20 cellular contexts compared by ENCODE assay signal in the genomic region with DNA sequence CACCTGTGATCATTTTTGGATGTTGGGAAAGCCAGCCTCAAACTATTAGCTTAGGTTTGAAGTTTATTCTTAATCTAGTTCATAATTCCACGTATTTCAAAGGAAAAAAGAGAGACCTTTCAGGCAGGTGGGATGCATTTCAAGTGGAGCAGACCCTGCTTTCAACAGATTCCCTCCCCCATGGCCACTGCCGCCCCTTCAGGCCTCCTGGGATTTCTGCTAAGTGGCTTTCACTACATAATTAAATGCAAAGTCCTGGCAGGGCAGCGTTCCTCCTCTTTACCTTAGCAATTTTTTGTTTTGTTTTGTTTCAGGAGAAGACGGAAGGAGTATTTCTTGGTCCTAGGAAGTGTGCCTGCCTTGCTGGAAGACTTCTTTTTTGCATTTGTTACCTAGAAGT. TPM values are rescaled to one million over a fixed set of nuclear protein-coding genes. Genes with fewer than 3 reads are reported as not detected.
DNase-seq lines count a peak whose midpoint lies in the region; ATAC-seq, FAIRE-seq and TF ChIP-seq lines count a peak whose summit lies in the region.
"Had no signal": no experiment of that assay in that cellular context is flagged by ENCODE, and none has a peak within 500 bp of the region (broad histone marks: within the 10 kb centered on the region; RNA-seq: fewer than 3 reads in every experiment).

No MANE protein-coding gene starts in this region.

- TF ChIP-seq EP300 in HepG2 (IDR thresholded peaks at IDR 0.05; ENCODE audit: low read depth in 2 of 2, low read length in 2 of 2) (no peak), HepG2 (CRISPR knock-in tag; IDR thresholded peaks at IDR 0.05; ENCODE audit: borderline replicate concordance) (no peak)

- H3K9me3 ChIP-seq in liver (ENCODE audit: control insufficient read depth in 4 of 4, low read length in 3 of 4) (no peaks in the 10 kb centered on the region), HepG2 (ENCODE audit: low read length) (no peaks in the 10 kb centered on the region), prostate gland (no peaks in the 10 kb centered on the region), tibial artery (no peaks in the 10 kb centered on the region)

- H3K4me1 ChIP-seq in liver (ENCODE audit: control insufficient read depth in 4 of 4, insufficient read depth in 4 of 4, low read length in 3 of 4) = peaks cover 4 to 48% (median 36%) of the 10 kb centered on the region in 4 donors
- H3K4me1 ChIP-seq in HepG2 (ENCODE audit: insufficient read depth, low read length) = peaks cover 15% of the 10 kb centered on the region
- peaks cover 5% of the 10 kb centered on the region for H3K4me1 ChIP-seq in mesendoderm (ENCODE audit: control insufficient read depth, low read depth, low read length)
- no peaks in the 10 kb centered on the region for H3K4me1 ChIP-seq in prostate gland (replicated peaks)
- H3K4me1 ChIP-seq in tibial artery = no peaks in the 10 kb centered on the region

- POLR2A ChIA-PET in HepG2 (lab: Yijun Ruan, JAX) (no interaction called here), WTC11 (lab: Charles Lee) (no interaction called here)

- H3K4me1 Mint-ChIP-seq in WTC11 = peaks cover 18% of the 10 kb centered on the region
- H3K4me1 Mint-ChIP-seq: CD14-positive monocyte had no signal

- no peak overlapping the region for H3K4me3 Mint-ChIP-seq in WTC11
- H3K4me3 Mint-ChIP-seq: CD14-positive monocyte had no signal

- H4K8ac ChIP-seq in mesendoderm (ENCODE audit: low read depth, low read length) = no peak overlapping the region

- H3K4me2 ChIP-seq in HepG2 (ENCODE audit: low read depth, low read length) (no peak overlapping the region), mesendoderm (ENCODE audit: low read length) (no peak overlapping the region)

- no peaks in the 10 kb centered on the region for H3K79me1 ChIP-seq in mesendoderm (ENCODE audit: low read length)

- H3K23ac ChIP-seq in mesendoderm (ENCODE audit: low read length) = no peak overlapping the region

- no peak overlapping the region; the same call in 1 of the 2 replicates for H3K27ac Mint-ChIP-seq in WTC11
- H3K27ac Mint-ChIP-seq: CD14-positive monocyte had no signal

- ATAC-seq in HepG2 (no peak), WTC11 (peak; percentile 69)
- ATAC-seq: Right ventricle myocardium inferior had no signal

- DNase-seq in HepG2 (ENCODE audit: low spot score) (no peak), WTC11 (ENCODE audit: low spot score) (peak; percentile 24), mesendoderm (peak; percentile 28), cortex of kidney (lab: John Stamatoyannopoulos, UW) (no peak), prostate gland (ENCODE audit: low spot score) (no peak), tibial artery (no peak)
- DNase-seq: HCEC 1CT; IMR-90; NCI-H1436 treated with DMSO at 0.1 percent for 48 hours; NCI-H2029 treated with DMSO at 0.1 percent for 48 hours; NCI-H510A treated with DMSO at 0.1 percent for 48 hours; NK-92 treated with Interleukin-12 subunit alpha and Interleukin-12 subunit beta, amount 100 ng/mL, for 24 hours had no signal

- peak overlapping the region; percentile 60 to 85 for H3K27ac ChIP-seq in liver (ENCODE audit: low read depth in 1 of 2, low read length in 2 of 2)
- H3K27ac ChIP-seq in HepG2 (ENCODE audit: extremely low read length, insufficient read depth, low read length) = no peak overlapping the region
- H3K27ac ChIP-seq in mesendoderm (ENCODE audit: low read depth, low read length) = no peak overlapping the region
- H3K27ac ChIP-seq in prostate gland = no peak overlapping the region
- no peak overlapping the region for H3K27ac ChIP-seq in tibial artery
- H3K27ac ChIP-seq: HL-60 had no signal

- TF ChIP-seq POLR2A in HepG2 (IDR thresholded peaks at IDR 0.05; ENCODE audit: insufficient read depth in 1 of 2, low read depth in 2 of 2, low read length in 2 of 2) (no peak), prostate gland (IDR thresholded peaks at IDR 0.05) (no peak)

- no peaks in the 10 kb centered on the region for H3K36me3 ChIP-seq in liver (ENCODE audit: control insufficient read depth in 4 of 4, insufficient read depth in 3 of 4, low read depth in 1 of 4, low read length in 3 of 4)
- H3K36me3 ChIP-seq in HepG2 (replicated peaks in 1 of 2; ENCODE audit: control insufficient read depth in 1 of 2, insufficient read depth in 2 of 2, low read length in 2 of 2) = no peaks in the 10 kb centered on the region
- no peaks in the 10 kb centered on the region for H3K36me3 ChIP-seq in mesendoderm (ENCODE audit: control insufficient read depth, insufficient read depth, low read length)
- H3K36me3 ChIP-seq in prostate gland = no peaks in the 10 kb centered on the region
- H3K36me3 ChIP-seq in tibial artery = no peaks in the 10 kb centered on the region

- H3K79me2 ChIP-seq in HepG2 (ENCODE audit: insufficient read depth, low read length) (no peaks in the 10 kb centered on the region), mesendoderm (ENCODE audit: control insufficient read depth, insufficient read depth, low read length) (no peaks in the 10 kb centered on the region)

- TF ChIP-seq CTCF in liver (IDR thresholded peaks at IDR 0.05; ENCODE audit: low read depth, low read length, missing input control) (no peak), HepG2 (CRISPR knock-in tag; IDR thresholded peaks at IDR 0.05) (no peak), WTC11 (IDR thresholded peaks at IDR 0.05) (no peak), prostate gland (IDR thresholded peaks at IDR 0.05) (no peak), tibial artery (IDR thresholded peaks at IDR 0.05) (no peak)

- H3K9ac ChIP-seq in liver (ENCODE audit: low read depth in 1 of 2, low read length in 2 of 2) (no peak overlapping the region), HepG2 (ENCODE audit: insufficient read depth, low read depth, low read length) (no peak overlapping the region), mesendoderm (ENCODE audit: low read length) (no peak overlapping the region)

- 67% methylated on average over 4 of the region's 4 CpGs for WGBS in liver
- 48% methylated on average over 4 of the region's 4 CpGs for WGBS in HepG2 (ENCODE audit: low lambda C conversion rate)
- WGBS in mesendoderm (ENCODE audit: extremely low coverage, insufficient coverage, low lambda C conversion rate) = no CpG with 5 or more reads among the region's 4 CpGs
- WGBS in prostate gland = 75% methylated on average over 4 of the region's 4 CpGs

- CTCF ChIA-PET in HepG2 (lab: Yijun Ruan, JAX; ENCODE audit: low intra/inter-chr PET ratio, low total read pairs) (no interaction called here), WTC11 (lab: Charles Lee) (no interaction called here)

- peaks cover 6% of the 10 kb centered on the region; the same call in 1 of the 2 replicates for H3K9me3 Mint-ChIP-seq in WTC11

- H3K56ac ChIP-seq in mesendoderm (ENCODE audit: low read length) = no peak overlapping the region

- H3K4ac ChIP-seq in mesendoderm (ENCODE audit: low read depth, low read length) = no peak overlapping the region

- FAIRE-seq in HepG2 (lab: Jason Lieb, UNC) = no peak
- FAIRE-seq: G401.6, RCC 7860 had no signal

- BruUV-seq in HepG2 (replicated peaks; lab: Mats Ljungman, UMichigan) = no TSS peak

- no peak for TF ChIP-seq RAD21 in liver (IDR thresholded peaks at IDR 0.05)
- TF ChIP-seq RAD21 in HepG2 (CRISPR knock-in tag; IDR thresholded peaks at IDR 0.05) = no peak

- H2BK15ac ChIP-seq in mesendoderm (replicated peaks; ENCODE audit: low read depth) = no peak overlapping the region

- H2BK120ac ChIP-seq in mesendoderm (ENCODE audit: low read depth, low read length) = no peak overlapping the region

- H3K18ac ChIP-seq in mesendoderm (ENCODE audit: low read length) = no peak overlapping the region

- H4K5ac ChIP-seq in mesendoderm (ENCODE audit: low read length) = no peak overlapping the region

- in situ Hi-C loops in HepG2 (cut with HindIII; ENCODE audit: extremely low pct_ligation_motif_present, low pct_unique_long_range_greater_than_20kb) = no loop called here

- H3K27me3 Mint-ChIP-seq in WTC11 (ENCODE audit: low read depth) = no peaks in the 10 kb centered on the region

- no peak overlapping the region for H2BK5ac ChIP-seq in mesendoderm (ENCODE audit: low read length)

- H2AK5ac ChIP-seq in mesendoderm (ENCODE audit: low read length) = no peak overlapping the region

- H4K20me1 ChIP-seq in HepG2 (ENCODE audit: insufficient read depth, low read length) = no peaks in the 10 kb centered on the region

- H3K4me3 ChIP-seq in liver (ENCODE audit: low read depth in 1 of 3, low read length in 3 of 3) = no peak overlapping the region
- H3K4me3 ChIP-seq in HepG2 (replicated peaks in 1 of 3; ENCODE audit: insufficient read depth in 1 of 3, low read depth in 2 of 3, low read length in 3 of 3) = no peak overlapping the region
- H3K4me3 ChIP-seq in mesendoderm (ENCODE audit: low read length) = no peak overlapping the region
- no peak overlapping the region for H3K4me3 ChIP-seq in prostate gland
- no peak overlapping the region for H3K4me3 ChIP-seq in tibial artery

- intact Hi-C loops in HepG2 (cut with micrococcal nuclease; ENCODE audit: unreplicated experiment) = loop anchor here (1.0 kb wide), 1 partner anchor 13 kb away; no protein-coding TSS in a partner anchor
- intact Hi-C loops in prostate gland (cut with DNase I) = no loop called here
- intact Hi-C loops in tibial artery (cut with DNase I; ENCODE audit: low total_unique reads) = no loop called here

- H3K36me3 Mint-ChIP-seq in WTC11 = no peaks in the 10 kb centered on the region
- H3K36me3 Mint-ChIP-seq: CD14-positive monocyte had no signal

- H2AFZ ChIP-seq in HepG2 (ENCODE audit: low read length) = no peak overlapping the region

- H3K27me3 ChIP-seq in liver (ENCODE audit: control insufficient read depth in 4 of 4, insufficient read depth in 4 of 4, low read length in 3 of 4) (no peaks in the 10 kb centered on the region), HepG2 (ENCODE audit: control insufficient read depth in 1 of 2, insufficient read depth in 2 of 2, low read length in 2 of 2) (no peaks in the 10 kb centered on the region), mesendoderm (ENCODE audit: insufficient read depth, low read length, poor library complexity) (no peaks in the 10 kb centered on the region), prostate gland (replicated peaks; ENCODE audit: insufficient read depth) (no peaks in the 10 kb centered on the region), tibial artery (no peaks in the 10 kb centered on the region)

RNA-seq across cellular contexts. Expression of gene MAF, which starts 36.6 kb away (rescaled TPM):
- total RNA-seq in liver (10 to 100 TPM; 16.0 to 20.9 TPM), HepG2 (2016; rRNA removed; fragmentation: Illumina TruSeq; extraction: Trizol) (0.10 and 0.31 TPM in 2 replicates), WTC11 (2021) (3.7 to 6.6 TPM (median 4.6 TPM) in 3 replicates), prostate gland (100 to 1,000 TPM in 1 of 2 donors, 10 to 100 TPM in 1; 91.4 to 131 TPM)
- polyA plus RNA-seq in liver (10 to 100 TPM in 1 of 2 donors, 1 to 10 TPM in 1; 9.7 to 17.5 TPM), HepG2 (2011; rRNA removed) (0.07 and 0.13 TPM in 2 replicates)
- total RNA-seq in HepG2 (2016; cell fraction: cytosol; rRNA removed; fragmentation: Illumina TruSeq; extraction: Trizol; ENCODE audit: low read depth) = under 0.01 and 0.10 TPM in 2 replicates
- total RNA-seq in HepG2 (2016; cell fraction: insoluble cytoplasmic fraction; rRNA removed; fragmentation: Illumina TruSeq; extraction: Trizol) = 0.15 and 0.30 TPM in 2 replicates
- total RNA-seq in HepG2 (2016; cell fraction: membrane; rRNA removed; fragmentation: Illumina TruSeq; extraction: Trizol) = 0.06 and 0.14 TPM in 2 replicates
- 0.47 and 0.65 TPM in 2 replicates for total RNA-seq in HepG2 (2016; cell fraction: nucleus; rRNA removed; fragmentation: Illumina TruSeq; extraction: Trizol)
- polyA plus RNA-seq in HepG2 (2011; cell fraction: cytosol; rRNA removed) = 0.01 and 0.09 TPM in 2 replicates
- 0.18 and 0.31 TPM in 2 replicates for polyA plus RNA-seq in HepG2 (2011; cell fraction: nucleus; rRNA removed)
- polyA plus RNA-seq in HepG2 (2012) = 0.03 and 0.04 TPM in 2 replicates
- not detected in 2 replicates for polyA plus RNA-seq in HepG2 (2016; cell fraction: cytosol; fragmentation: Illumina TruSeq; extraction: Trizol; ENCODE audit: low read depth)
- 0.25 and 0.30 TPM in 2 replicates for polyA plus RNA-seq in HepG2 (2016; cell fraction: insoluble cytoplasmic fraction; fragmentation: Illumina TruSeq; extraction: Trizol; ENCODE audit: low read depth)
- 0.08 and 0.10 TPM in 2 replicates for polyA plus RNA-seq in HepG2 (2016; cell fraction: membrane; fragmentation: Illumina TruSeq; extraction: Trizol; ENCODE audit: low read depth)
- 0.51 and 0.52 TPM in 2 replicates for polyA plus RNA-seq in HepG2 (2016; cell fraction: nucleus; fragmentation: Illumina TruSeq; extraction: Trizol; ENCODE audit: insufficient read depth, low read depth)
- polyA minus RNA-seq in HepG2 (2011; rRNA and poly(A)+ RNA removed; ENCODE audit: low replicate concordance) = 0.12 TPM in 1 of 2 replicates, not detected in the other
- polyA minus RNA-seq in HepG2 (2011; cell fraction: cytosol; rRNA and poly(A)+ RNA removed) = 0.20 and 0.35 TPM in 2 replicates
- 0.25 and 0.26 TPM in 2 replicates for polyA minus RNA-seq in HepG2 (2011; cell fraction: nucleus; rRNA and poly(A)+ RNA removed)
- 0.37 TPM for polyA plus RNA-seq in mesendoderm (2013, experiment 1 of 2)
- 0.39 TPM for polyA plus RNA-seq in mesendoderm (2013, experiment 2 of 2)
- total RNA-seq: HT1080, OCI-LY7 had no signal

Comparison
In these comparisons a context has a peak if more than half of its experiments do, and no peak if none do; other contexts are left out.
1. H3K27ac ChIP-seq: peak in liver (2 of 2); none in HepG2 (single experiment), mesendoderm (single experiment), prostate gland (0 of 2) and tibial artery (0 of 2).
2. DNase-seq: peak in WTC11 (single experiment) and mesendoderm (single experiment); none in HepG2 (single experiment), cortex of kidney (single experiment), prostate gland (single experiment) and tibial artery (0 of 2).
3. RNA of gene MAF, which starts 36.6 kb away (total RNA-seq): 91.4 to 131 TPM in prostate gland; 16.0 to 20.9 TPM in liver, 3.7 to 6.6 TPM in WTC11 and under 0.01 to 0.65 TPM in HepG2; every median in the first group is over 4 times any median in the second.